Comparison of ENCODE assay signal across 9 cellular contexts in the genomic region with DNA sequence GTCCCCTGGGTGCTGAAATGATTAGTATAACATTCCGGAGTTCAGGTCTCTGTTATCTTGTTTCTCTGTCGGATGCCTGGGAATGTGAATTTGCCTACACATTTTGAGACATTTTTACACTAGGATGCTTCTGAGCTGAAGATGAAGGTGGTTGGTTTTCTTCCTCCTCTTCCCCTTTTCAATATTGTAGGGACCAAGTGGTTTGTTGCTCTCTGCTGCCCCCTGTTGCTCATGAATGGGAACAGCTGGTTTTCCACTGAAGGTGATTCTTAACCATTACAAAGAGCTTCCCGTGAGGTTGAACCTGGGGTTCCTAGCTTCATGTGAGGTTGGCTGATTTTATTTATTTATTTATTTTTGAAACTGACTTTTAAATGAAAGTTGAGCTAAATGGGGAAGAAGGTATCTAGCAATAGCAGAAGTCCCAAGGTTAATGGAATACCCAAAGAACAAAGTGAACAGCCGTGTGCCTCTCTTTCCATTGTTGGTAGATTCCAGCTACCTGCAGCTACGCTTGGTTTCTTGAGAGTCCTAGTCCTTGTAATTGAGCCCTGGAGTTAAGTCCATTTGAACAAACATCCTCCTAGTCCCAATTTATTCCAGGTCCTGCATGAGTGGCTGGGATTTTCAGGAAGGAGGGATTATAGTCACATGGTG.
DNase-seq lines count a peak whose midpoint lies in the region; ATAC-seq and TF ChIP-seq lines count a peak whose summit lies in the region.
"Had no signal": no experiment of that assay in that cellular context is flagged by ENCODE, and none has a peak within 500 bp of the region (broad histone marks: within the 10 kb centered on the region; RNA-seq: fewer than 3 reads in every experiment).

No MANE protein-coding gene starts in this region.

- ATAC-seq in RWPE2 (ENCODE audit: low read depth) (no peak), HG02885 (IDR thresholded peaks at IDR 0.05; ENCODE audit: poor library complexity, unreplicated experiment) (no peak)
- peak; percentile 27 to 34 for ATAC-seq in stimulated activated naive B cell treated with anti-CD40 and anti-IgM and Interleukin-4, amounts not matched to agents 10 μg/mL and 1 μg/mL and 100 μg/mL, for 72 hours (replicated peaks)
- ATAC-seq in activated CD4-positive, CD25-positive, alpha-beta regulatory T cell treated with anti-CD3 and anti-CD28 coated beads, Interleukin-2, amount 50 U/mL, for 24 hours, result no peak

- H3K4me3 Mint-ChIP-seq in stimulated activated naive B cell treated with anti-CD40 and anti-IgM and Interleukin-4, amounts not matched to agents 10 μg/mL and 1 μg/mL and 100 μg/mL, for 72 hours, result no peak overlapping the region
- H3K4me3 Mint-ChIP-seq: T-helper 1 cell treated with Interleukin-12 subunit alpha and Interleukin-12 subunit beta and Interleukin-4 antibody, amounts not matched to agents 30 μg/mL and 1 μg/mL, for 36 hours had no signal

- H3K9me3 ChIP-seq in HEK293 (ENCODE audit: control insufficient read depth, insufficient read depth, low read depth, low read length) (no peaks in the 10 kb centered on the region), RWPE2 (ENCODE audit: severe bottlenecking) (peaks cover 2% of the 10 kb centered on the region)

- H3K36me3 ChIP-seq in HEK293 (ENCODE audit: control insufficient read depth in 2 of 2, insufficient read depth in 1 of 2, low read length in 2 of 2), result no peaks in the 10 kb centered on the region
- H3K36me3 ChIP-seq in RWPE2 (ENCODE audit: low read depth), result no peaks in the 10 kb centered on the region

- CTCF ChIA-PET in HEK293 (lab: Yijun Ruan, JAX), result interaction anchor here (0.6 to 1.4 kb wide), 12 partner anchors 8 to 329 kb away, joined by 3 to 8 read pairs (median 3); no protein-coding TSS in a partner anchor

- POLR2A ChIA-PET in HEK293 (lab: Yijun Ruan, JAX), result no interaction called here

- DNase-seq in DMS53 treated with DMSO at 0.1 percent for 48 hours (lab: John Stamatoyannopoulos, UW; ENCODE audit: unreplicated experiment) (peak; percentile 0), RWPE2 (ENCODE audit: low spot score) (no peak), fibroblast of villous mesenchyme (ENCODE audit: low read depth) (no peak)
- no peak for DNase-seq in stimulated activated naive B cell treated with anti-CD40 and anti-IgM and Interleukin-4, amounts not matched to agents 10 μg/mL and 1 μg/mL and 100 μg/mL, for 72 hours
- DNase-seq in effector CD8-positive, alpha-beta T cell (lab: John Stamatoyannopoulos, UW), result no peak

- peaks cover 2 to 4% of the 10 kb centered on the region in 2 donors for H3K9me3 Mint-ChIP-seq in stimulated activated naive B cell treated with anti-CD40 and anti-IgM and Interleukin-4, amounts not matched to agents 10 μg/mL and 1 μg/mL and 100 μg/mL, for 72 hours

- H3K4me1 ChIP-seq in HEK293 (ENCODE audit: control insufficient read depth, insufficient read depth, low read length), result no peaks in the 10 kb centered on the region
- no peaks in the 10 kb centered on the region for H3K4me1 ChIP-seq in RWPE2 (ENCODE audit: insufficient read depth, poor library complexity, severe bottlenecking)

- no peaks in the 10 kb centered on the region for H3K36me3 Mint-ChIP-seq in stimulated activated naive B cell treated with anti-CD40 and anti-IgM and Interleukin-4, amounts not matched to agents 10 μg/mL and 1 μg/mL and 100 μg/mL, for 72 hours

- TF ChIP-seq CTCF in HEK293 (tag by site-specific recombination; IDR thresholded peaks at IDR 0.05) (peak; percentile 22; the same call in 1 of the 2 replicates), RWPE2 (IDR thresholded peaks at IDR 0.05; ENCODE audit: poor library complexity, severe bottlenecking) (peak; percentile 79), fibroblast of villous mesenchyme (IDR thresholded peaks at IDR 0.05; ENCODE audit: insufficient read depth, low read depth, low read length) (peak; percentile 18)

- no peaks in the 10 kb centered on the region for H3K4me1 Mint-ChIP-seq in stimulated activated naive B cell treated with anti-CD40 and anti-IgM and Interleukin-4, amounts not matched to agents 10 μg/mL and 1 μg/mL and 100 μg/mL, for 72 hours

- no peaks in the 10 kb centered on the region for H3K27me3 ChIP-seq in RWPE2 (ENCODE audit: insufficient read depth, poor library complexity, severe bottlenecking)

- H3K27ac Mint-ChIP-seq in stimulated activated naive B cell treated with anti-CD40 and anti-IgM and Interleukin-4, amounts not matched to agents 10 μg/mL and 1 μg/mL and 100 μg/mL, for 72 hours, result no peak overlapping the region
- H3K27ac Mint-ChIP-seq: T-helper 1 cell treated with Interleukin-12 subunit alpha and Interleukin-12 subunit beta and Interleukin-4 antibody, amounts not matched to agents 30 μg/mL and 1 μg/mL, for 36 hours had no signal

- H3K4me3 ChIP-seq in HEK293 (ENCODE audit: low read depth, low read length), result no peak overlapping the region
- H3K4me3 ChIP-seq in RWPE2 (ENCODE audit: severe bottlenecking), result no peak overlapping the region
- H3K4me3 ChIP-seq in fibroblast of villous mesenchyme (ENCODE audit: low read depth, low read length), result no peak overlapping the region

- H3K27me3 Mint-ChIP-seq in stimulated activated naive B cell treated with anti-CD40 and anti-IgM and Interleukin-4, amounts not matched to agents 10 μg/mL and 1 μg/mL and 100 μg/mL, for 72 hours, result no peaks in the 10 kb centered on the region

- no peak overlapping the region for H3K27ac ChIP-seq in HEK293 (ENCODE audit: extremely low read depth, low read depth, low read length)
- no peak overlapping the region for H3K27ac ChIP-seq in RWPE2 (ENCODE audit: poor library complexity, severe bottlenecking)

TF ChIP-seq in HEK293, 187 proteins besides CTCF, POLR2A, EP300 and RAD21:
- TF ChIP-seq ZNF248 (tag by site-specific recombination; IDR thresholded peaks at IDR 0.05), result no peak
- TF ChIP-seq ZNF654 (tag by site-specific recombination; IDR thresholded peaks at IDR 0.05; ENCODE audit: low read depth), result peak; percentile 49

Comparison
In these comparisons a context has a peak if more than half of its experiments do, and no peak if none do; other contexts are left out.
1. CTCF ChIP-seq: peak in every context shown above with its lines; median percentile 79 in RWPE2; 22 in HEK293; 18 in fibroblast of villous mesenchyme.
2. ATAC-seq: peak in stimulated activated naive B cell treated with anti-CD40 and anti-IgM and Interleukin-4, amounts not matched to agents 10 μg/mL and 1 μg/mL and 100 μg/mL, for 72 hours (2 of 2); none in RWPE2 (single experiment), HG02885 (single experiment) and activated CD4-positive, CD25-positive, alpha-beta regulatory T cell treated with anti-CD3 and anti-CD28 coated beads, Interleukin-2, amount 50 U/mL, for 24 hours (0 of 2).